Comparison of ENCODE assay signal across 9 cellular contexts in the genomic region with DNA sequence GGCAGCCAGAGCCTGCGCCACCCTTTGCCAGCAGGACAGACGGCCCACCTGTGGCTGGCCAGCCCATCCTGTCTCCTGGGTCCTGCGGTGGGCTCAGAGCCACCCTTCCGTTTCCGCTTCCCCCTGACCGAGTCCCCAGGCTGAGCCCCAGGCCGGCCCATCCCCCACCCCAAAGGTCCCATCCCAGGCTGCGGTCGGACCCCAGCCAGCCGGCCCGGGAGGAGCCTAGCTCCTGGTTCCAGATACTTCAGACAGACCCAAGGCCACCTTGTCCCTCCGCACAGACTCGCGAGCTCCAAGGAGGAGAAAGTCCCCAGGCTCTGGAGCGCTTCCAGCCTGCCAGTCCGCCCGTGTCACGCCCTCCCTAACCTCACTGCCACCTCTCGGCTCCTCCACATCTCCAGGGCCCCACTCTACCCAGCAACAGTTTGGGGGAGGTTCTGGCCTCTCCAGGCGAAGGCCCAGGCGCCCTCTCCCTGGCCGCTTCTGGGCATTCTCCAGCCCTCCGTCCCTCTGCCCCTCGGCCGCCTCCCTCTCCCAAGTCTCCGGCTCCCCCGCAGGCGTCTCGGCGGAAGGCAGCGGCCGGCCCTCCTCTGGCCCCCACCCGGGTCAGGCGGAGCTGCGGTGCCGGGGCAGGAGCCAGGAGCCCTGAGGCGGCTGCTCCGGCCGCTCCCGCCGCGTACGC. TPM values are rescaled to one million over a fixed set of nuclear protein-coding genes. Genes with fewer than 3 reads are reported as not detected.
A peak's percentile ranks its signal among the peaks of the same experiment; 100 is the strongest.
DNase-seq lines count a peak whose midpoint lies in the region; ATAC-seq, FAIRE-seq and TF ChIP-seq lines count a peak whose summit lies in the region.
"Had no signal": no experiment of that assay in that cellular context is flagged by ENCODE, and none has a peak within 500 bp of the region (broad histone marks: within the 10 kb centered on the region; RNA-seq: fewer than 3 reads in every experiment).

No MANE protein-coding gene starts in this region.

- H3K27ac Mint-ChIP-seq in activated T-helper 17 cell treated with anti-CD3 and anti-CD28 coated beads, Interleukin-2, amount 50 U/mL, for 72 hours: no peak overlapping the region
- H3K27ac Mint-ChIP-seq in stimulated activated naive CD8-positive, alpha-beta T cell treated with anti-CD3 and anti-CD28 coated beads, Interleukin-15, amount 100 ng/mL, for 72 hours: no peak overlapping the region

- H3K36me3 Mint-ChIP-seq in activated T-helper 17 cell treated with anti-CD3 and anti-CD28 coated beads, Interleukin-2, amount 50 U/mL, for 72 hours (ENCODE audit: low read depth): no peaks in the 10 kb centered on the region

- no peak for TF ChIP-seq POLR2A in H54 (IDR thresholded peaks at IDR 0.05; ENCODE audit: low read depth, low read length)

- H3K4me1 Mint-ChIP-seq in activated T-helper 17 cell treated with anti-CD3 and anti-CD28 coated beads, Interleukin-2, amount 50 U/mL, for 72 hours: no peaks in the 10 kb centered on the region
- peaks cover 16% of the 10 kb centered on the region for H3K4me1 Mint-ChIP-seq in stimulated activated naive CD8-positive, alpha-beta T cell treated with anti-CD3 and anti-CD28 coated beads, Interleukin-15, amount 100 ng/mL, for 72 hours

- no peak overlapping the region for H3K4me3 Mint-ChIP-seq in activated T-helper 17 cell treated with anti-CD3 and anti-CD28 coated beads, Interleukin-2, amount 50 U/mL, for 72 hours
- peak overlapping the region; percentile 63 to 73 for H3K4me3 Mint-ChIP-seq in stimulated activated naive CD8-positive, alpha-beta T cell treated with anti-CD3 and anti-CD28 coated beads, Interleukin-15, amount 100 ng/mL, for 72 hours

- H3K9me3 Mint-ChIP-seq in activated T-helper 17 cell treated with anti-CD3 and anti-CD28 coated beads, Interleukin-2, amount 50 U/mL, for 72 hours: no peaks in the 10 kb centered on the region
- H3K9me3 Mint-ChIP-seq in stimulated activated naive CD8-positive, alpha-beta T cell treated with anti-CD3 and anti-CD28 coated beads, Interleukin-15, amount 100 ng/mL, for 72 hours: no peaks in the 10 kb centered on the region

- peak; percentile 14 for ATAC-seq in activated T-helper 17 cell treated with anti-CD3 and anti-CD28 coated beads, Interleukin-2, amount 50 U/mL, for 72 hours (replicated peaks)
- ATAC-seq in stimulated activated naive CD8-positive, alpha-beta T cell treated with anti-CD3 and anti-CD28 coated beads, Interleukin-15, amount 100 ng/mL, for 72 hours: peak; percentile 58
- no peak for ATAC-seq in GM18907 (IDR thresholded peaks at IDR 0.05; ENCODE audit: unreplicated experiment)

- DNase-seq in NCI-H2171 treated with DMSO at 0.1 percent for 48 hours (lab: John Stamatoyannopoulos, UW): peak; percentile 27
- no peak for DNase-seq in NCI-H2171 (lab: John Stamatoyannopoulos, UW)
- DNase-seq in islet precursor cell: peak; percentile 72
- peak in 1 of 2 donors; percentile 15 for DNase-seq in stimulated activated naive CD8-positive, alpha-beta T cell treated with anti-CD3 and anti-CD28 coated beads, Interleukin-15, amount 100 ng/mL, for 72 hours
- DNase-seq in GF-D8 (lab: John Stamatoyannopoulos, UW): no peak
- DNase-seq in H54 (ENCODE audit: insufficient read length, low spot score): no peak
- DNase-seq: NCI-H1436 treated with DMSO at 0.1 percent for 48 hours had no signal

- no peak for FAIRE-seq in H54 (lab: Jason Lieb, UNC)

- H3K27me3 Mint-ChIP-seq in activated T-helper 17 cell treated with anti-CD3 and anti-CD28 coated beads, Interleukin-2, amount 50 U/mL, for 72 hours: peaks cover 55% of the 10 kb centered on the region
- peaks cover 60% of the 10 kb centered on the region for H3K27me3 Mint-ChIP-seq in stimulated activated naive CD8-positive, alpha-beta T cell treated with anti-CD3 and anti-CD28 coated beads, Interleukin-15, amount 100 ng/mL, for 72 hours

RNA-seq across cellular contexts. Expression of a gene that starts 0.8 kb away (rescaled TPM):
- not detected for total RNA-seq in activated T-helper 17 cell treated with anti-CD3 and anti-CD28 coated beads, Interleukin-2, amount 50 U/mL, for 72 hours

Comparison
In these comparisons a context has a peak if more than half of its experiments do, and no peak if none do; other contexts are left out.
1. DNase-seq: peak in NCI-H2171 treated with DMSO at 0.1 percent for 48 hours (single experiment) and islet precursor cell (single experiment); none in NCI-H2171 (single experiment), GF-D8 (single experiment) and H54 (single experiment).